8 cellular contexts compared by ENCODE assay signal in the genomic region with DNA sequence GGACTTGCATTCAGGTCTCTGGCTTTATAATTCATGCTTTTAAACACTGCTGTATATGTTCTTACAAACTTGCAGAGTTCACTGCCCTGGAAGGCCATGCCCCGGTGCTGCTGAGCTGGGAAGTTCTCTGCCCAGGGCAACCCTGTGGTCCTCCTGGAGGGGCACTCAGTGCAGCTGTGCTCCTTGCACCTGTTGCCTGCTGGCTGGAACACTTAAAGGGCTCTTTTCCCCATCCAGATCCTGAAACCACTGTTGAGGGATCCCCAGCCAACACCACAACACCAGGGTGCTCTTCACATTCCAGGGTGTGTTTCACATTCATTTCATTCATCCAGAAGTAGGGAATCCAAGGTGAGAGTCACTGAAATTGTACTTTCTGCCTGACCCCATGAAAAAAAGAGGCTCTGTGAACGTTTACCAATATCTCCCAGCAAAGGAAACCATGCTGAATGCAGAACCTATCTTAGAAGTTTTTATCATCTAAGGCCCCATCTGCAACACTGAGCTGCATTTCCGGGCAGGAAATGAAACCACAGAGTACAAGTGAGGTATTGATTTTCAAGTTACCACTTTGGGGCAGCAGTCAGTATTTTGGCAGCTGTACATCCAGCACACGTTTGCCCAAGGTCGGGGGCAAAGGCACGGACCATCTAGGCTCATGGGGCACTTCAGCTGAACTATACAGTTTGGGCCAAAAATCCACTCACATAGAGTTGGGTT. TPM values are rescaled to one million over a fixed set of nuclear protein-coding genes. Genes with fewer than 3 reads are reported as not detected.
DNase-seq lines count a peak whose midpoint lies in the region; ATAC-seq, FAIRE-seq and TF ChIP-seq lines count a peak whose summit lies in the region.

No MANE protein-coding gene starts in this region.

- TF ChIP-seq POLR2A in GM18505 (IDR thresholded peaks at IDR 0.05; ENCODE audit: borderline replicate concordance, extremely low read depth, insufficient read depth, insufficient read length) = peak; percentile 33

- H3K27me3 ChIP-seq in small intestine (ENCODE audit: control insufficient read depth in 2 of 2, insufficient read depth in 2 of 2, low read length in 2 of 2) (no peaks in the 10 kb centered on the region), PC-3 (ENCODE audit: low read length) (no peaks in the 10 kb centered on the region)

- no peaks in the 10 kb centered on the region for H3K9me3 ChIP-seq in small intestine (ENCODE audit: control insufficient read depth, low read depth)
- H3K9me3 ChIP-seq in PC-3 (ENCODE audit: low read length) = no peaks in the 10 kb centered on the region

- H3K27me3 Mint-ChIP-seq in activated CD4-positive, alpha-beta T cell treated with anti-CD3 and anti-CD28 coated beads, Interleukin-2, amount 10 ng/mL, durations not matched to agents 24 days and 14 days = no peaks in the 10 kb centered on the region

- no peaks in the 10 kb centered on the region for H4K20me1 ChIP-seq in PC-3 (ENCODE audit: low read length)

- no peaks in the 10 kb centered on the region for H3F3A ChIP-seq in PC-3 (ENCODE audit: low read length, unreplicated experiment)

- no peaks in the 10 kb centered on the region for H3K79me2 ChIP-seq in PC-3 (ENCODE audit: low read length)

- peaks cover 0 to 4% of the 10 kb centered on the region in 2 donors for H3K4me1 ChIP-seq in small intestine (ENCODE audit: control insufficient read depth in 2 of 2, insufficient read depth in 1 of 2, low read depth in 1 of 2, low read length in 1 of 2)
- H3K4me1 ChIP-seq in PC-3 (ENCODE audit: insufficient read depth, low read length) = peaks cover 8% of the 10 kb centered on the region

- peak overlapping the region; percentile 94 for H3K27ac Mint-ChIP-seq in activated CD4-positive, alpha-beta T cell treated with anti-CD3 and anti-CD28 coated beads, Interleukin-2, amount 10 ng/mL, durations not matched to agents 24 days and 14 days

- ATAC-seq in GM18505 (IDR thresholded peaks at IDR 0.05; ENCODE audit: unreplicated experiment) (peak; percentile 57), GM21528 (IDR thresholded peaks at IDR 0.05; ENCODE audit: low FRiP score, unreplicated experiment) (peak; percentile 78), PC-3 (no peak)

- H3K4me1 Mint-ChIP-seq in activated CD4-positive, alpha-beta T cell treated with anti-CD3 and anti-CD28 coated beads, Interleukin-2, amount 10 ng/mL, durations not matched to agents 24 days and 14 days = peaks cover 58% of the 10 kb centered on the region

- H3K36me3 Mint-ChIP-seq in activated CD4-positive, alpha-beta T cell treated with anti-CD3 and anti-CD28 coated beads, Interleukin-2, amount 10 ng/mL, durations not matched to agents 24 days and 14 days (ENCODE audit: low read depth) = no peaks in the 10 kb centered on the region

- FAIRE-seq in small intestine (lab: Jason Lieb, UNC) = no peak

- H3K4me3 Mint-ChIP-seq in activated CD4-positive, alpha-beta T cell treated with anti-CD3 and anti-CD28 coated beads, Interleukin-2, amount 10 ng/mL, durations not matched to agents 24 days and 14 days = peak overlapping the region; percentile 81

- WGBS in small intestine, 3 donors = 37 to 40% (median 38%) methylated on average over 6 of the region's 6 CpGs

- POLR2A ChIA-PET in PC-3 (lab: Charles Lee; ENCODE audit: unreplicated experiment) = no interaction called here

- H3K9ac ChIP-seq in PC-3 (ENCODE audit: low read length) = no peak overlapping the region

- no peak for TF ChIP-seq CTCF in PC-3 (conservative IDR thresholded peaks at IDR 0.05; ENCODE audit: low read depth, low read length)

- H2AFZ ChIP-seq in PC-3 (ENCODE audit: low read length) = no peak overlapping the region

- H3K4me3 ChIP-seq in small intestine (ENCODE audit: low read depth in 1 of 2, low read length in 2 of 2) = no peak overlapping the region
- no peak overlapping the region for H3K4me3 ChIP-seq in PC-3 (ENCODE audit: low read length)

- intact Hi-C loops in activated CD4-positive, alpha-beta T cell treated with anti-CD3 and anti-CD28 coated beads, Interleukin-2, amount 10 ng/mL, durations not matched to agents 24 days and 14 days (cut with micrococcal nuclease) = loop anchor here (1.0 kb wide), 3 partner anchors 12 to 54 kb away; no protein-coding TSS in a partner anchor
- intact Hi-C loops in PC-3 (cut with micrococcal nuclease) = no loop called here

- BruUV-seq in PC-3 (replicated peaks; lab: Mats Ljungman, UMichigan) = no TSS peak

- H3K9me3 Mint-ChIP-seq in activated CD4-positive, alpha-beta T cell treated with anti-CD3 and anti-CD28 coated beads, Interleukin-2, amount 10 ng/mL, durations not matched to agents 24 days and 14 days = peaks cover 12% of the 10 kb centered on the region

- DNase-seq in KG1 (lab: John Stamatoyannopoulos, UW) (peak; percentile 54), small intestine (peak; percentile 64), T1000 (lab: John Stamatoyannopoulos, UW) (no peak), PC-3 (no peak), SW 1271 (lab: John Stamatoyannopoulos, UW) (no peak)
- peak; percentile 90 for DNase-seq in activated CD4-positive, alpha-beta T cell treated with anti-CD3 and anti-CD28 coated beads, Interleukin-2, amount 10 ng/mL, durations not matched to agents 24 days and 14 days

- no peaks in the 10 kb centered on the region for H3K36me3 ChIP-seq in small intestine (ENCODE audit: control insufficient read depth in 2 of 2, insufficient read depth in 2 of 2, low read length in 2 of 2)
- H3K36me3 ChIP-seq in PC-3 (ENCODE audit: low read depth, low read length) = no peaks in the 10 kb centered on the region

- CTCF ChIA-PET in PC-3 (lab: Charles Lee) = no interaction called here

- H3K27ac ChIP-seq in small intestine (ENCODE audit: low read depth in 1 of 2, low read length in 1 of 2) (peak overlapping the region; percentile 63 to 87), PC-3 (ENCODE audit: low read length) (no peak overlapping the region)

- H3K9me2 ChIP-seq in PC-3 (replicated peaks; ENCODE audit: low read length) = no peaks in the 10 kb centered on the region

- no peak overlapping the region for H3K4me2 ChIP-seq in PC-3 (ENCODE audit: low read length)

RNA-seq across cellular contexts. Expression of a gene that starts 16.4 kb away (rescaled TPM):
- 32.6 and 35.4 TPM in 2 replicates for total RNA-seq in activated CD4-positive, alpha-beta T cell treated with anti-CD3 and anti-CD28 coated beads, Interleukin-2, amount 10 ng/mL, durations not matched to agents 24 days and 14 days
- 10 to 100 TPM in 1 of 3 donors, 1 to 10 TPM in 2; 5.4 to 15.2 (median 6.8) TPM for polyA plus RNA-seq in small intestine
- total RNA-seq in PC-3 (2014; rRNA removed) = 17.8 and 19.4 TPM in 2 replicates

Comparison
In these comparisons a context has a peak if more than half of its experiments do, and no peak if none do; other contexts are left out.
1. DNase-seq: peak in KG1 (single experiment), activated CD4-positive, alpha-beta T cell treated with anti-CD3 and anti-CD28 coated beads, Interleukin-2, amount 10 ng/mL, durations not matched to agents 24 days and 14 days (single experiment) and small intestine (single experiment); none in T1000 (single experiment), PC-3 (single experiment) and SW 1271 (0 of 2).